Comparison of ENCODE assay signal across 1 cellular context in the genomic region with DNA sequence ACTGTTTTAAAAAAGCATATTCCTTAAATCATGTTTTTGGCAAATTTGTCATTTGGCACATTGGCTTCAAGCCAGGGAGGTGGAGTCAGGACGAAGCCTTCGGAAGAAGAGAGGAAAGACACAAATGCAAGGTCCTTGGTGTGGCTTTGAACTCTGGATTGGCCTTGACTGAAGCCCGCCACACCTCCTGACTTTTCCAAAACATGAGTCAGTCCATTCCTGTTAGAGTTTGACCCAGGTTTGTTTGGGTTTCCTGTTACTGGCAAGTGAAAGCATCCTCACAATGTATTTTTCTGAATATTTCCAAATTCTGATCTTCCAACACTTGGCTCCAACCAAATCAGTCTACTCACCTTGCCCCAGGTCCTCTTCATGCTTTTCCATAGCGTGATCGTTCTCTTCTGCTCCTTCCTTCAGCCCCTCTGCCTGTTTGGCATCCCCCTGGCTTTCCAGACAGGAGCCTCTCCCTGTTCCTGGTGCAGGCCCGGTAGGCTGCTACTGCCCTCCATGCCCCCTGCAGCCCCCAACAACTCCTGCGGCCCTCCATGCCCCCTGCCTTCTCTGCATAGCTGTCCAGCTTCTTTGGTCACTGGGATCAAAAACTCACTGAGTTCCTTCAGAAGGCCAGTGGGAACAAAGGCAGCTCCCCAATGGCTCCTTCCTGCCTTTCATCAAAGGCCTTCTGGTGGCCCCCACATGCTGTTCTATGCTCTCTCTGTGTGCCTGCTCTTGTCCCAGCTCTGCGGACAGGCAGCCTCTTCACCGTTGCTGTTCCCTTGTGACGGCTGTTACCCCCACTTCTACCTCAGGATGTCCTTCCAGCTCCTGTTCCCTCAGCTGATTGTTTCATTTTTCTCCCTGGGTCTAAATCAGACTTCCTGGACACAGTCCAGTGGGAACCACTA.
TF ChIP-seq lines count a peak whose summit lies in the region.

No MANE protein-coding gene starts in this region.

TF ChIP-seq in HepG2, 621 proteins besides CTCF, POLR2A, EP300 and RAD21 (continued from another document and continues in another):
- TF ChIP-seq, protein P1, sequence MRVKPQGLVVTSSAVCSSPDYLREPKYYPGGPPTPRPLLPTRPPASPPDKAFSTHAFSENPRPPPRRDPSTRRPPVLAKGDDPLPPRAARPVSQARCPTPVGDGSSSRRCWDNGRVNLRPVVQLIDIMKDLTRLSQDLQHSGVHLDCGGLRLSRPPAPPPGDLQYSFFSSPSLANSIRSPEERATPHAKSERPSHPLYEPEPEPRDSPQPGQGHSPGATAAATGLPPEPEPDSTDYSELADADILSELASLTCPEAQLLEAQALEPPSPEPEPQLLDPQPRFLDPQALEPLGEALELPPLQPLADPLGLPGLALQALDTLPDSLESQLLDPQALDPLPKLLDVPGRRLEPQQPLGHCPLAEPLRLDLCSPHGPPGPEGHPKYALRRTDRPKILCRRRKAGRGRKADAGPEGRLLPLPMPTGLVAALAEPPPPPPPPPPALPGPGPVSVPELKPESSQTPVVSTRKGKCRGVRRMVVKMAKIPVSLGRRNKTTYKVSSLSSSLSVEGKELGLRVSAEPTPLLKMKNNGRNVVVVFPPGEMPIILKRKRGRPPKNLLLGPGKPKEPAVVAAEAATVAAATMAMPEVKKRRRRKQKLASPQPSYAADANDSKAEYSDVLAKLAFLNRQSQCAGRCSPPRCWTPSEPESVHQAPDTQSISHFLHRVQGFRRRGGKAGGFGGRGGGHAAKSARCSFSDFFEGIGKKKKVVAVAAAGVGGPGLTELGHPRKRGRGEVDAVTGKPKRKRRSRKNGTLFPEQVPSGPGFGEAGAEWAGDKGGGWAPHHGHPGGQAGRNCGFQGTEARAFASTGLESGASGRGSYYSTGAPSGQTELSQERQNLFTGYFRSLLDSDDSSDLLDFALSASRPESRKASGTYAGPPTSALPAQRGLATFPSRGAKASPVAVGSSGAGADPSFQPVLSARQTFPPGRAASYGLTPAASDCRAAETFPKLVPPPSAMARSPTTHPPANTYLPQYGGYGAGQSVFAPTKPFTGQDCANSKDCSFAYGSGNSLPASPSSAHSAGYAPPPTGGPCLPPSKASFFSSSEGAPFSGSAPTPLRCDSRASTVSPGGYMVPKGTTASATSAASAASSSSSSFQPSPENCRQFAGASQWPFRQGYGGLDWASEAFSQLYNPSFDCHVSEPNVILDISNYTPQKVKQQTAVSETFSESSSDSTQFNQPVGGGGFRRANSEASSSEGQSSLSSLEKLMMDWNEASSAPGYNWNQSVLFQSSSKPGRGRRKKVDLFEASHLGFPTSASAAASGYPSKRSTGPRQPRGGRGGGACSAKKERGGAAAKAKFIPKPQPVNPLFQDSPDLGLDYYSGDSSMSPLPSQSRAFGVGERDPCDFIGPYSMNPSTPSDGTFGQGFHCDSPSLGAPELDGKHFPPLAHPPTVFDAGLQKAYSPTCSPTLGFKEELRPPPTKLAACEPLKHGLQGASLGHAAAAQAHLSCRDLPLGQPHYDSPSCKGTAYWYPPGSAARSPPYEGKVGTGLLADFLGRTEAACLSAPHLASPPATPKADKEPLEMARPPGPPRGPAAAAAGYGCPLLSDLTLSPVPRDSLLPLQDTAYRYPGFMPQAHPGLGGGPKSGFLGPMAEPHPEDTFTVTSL (CRISPR knock-in tag; IDR thresholded peaks at IDR 0.05; ENCODE audit: borderline replicate concordance) = peak; percentile 72; the same call in 1 of the 2 replicates
- TF ChIP-seq, protein P2, sequence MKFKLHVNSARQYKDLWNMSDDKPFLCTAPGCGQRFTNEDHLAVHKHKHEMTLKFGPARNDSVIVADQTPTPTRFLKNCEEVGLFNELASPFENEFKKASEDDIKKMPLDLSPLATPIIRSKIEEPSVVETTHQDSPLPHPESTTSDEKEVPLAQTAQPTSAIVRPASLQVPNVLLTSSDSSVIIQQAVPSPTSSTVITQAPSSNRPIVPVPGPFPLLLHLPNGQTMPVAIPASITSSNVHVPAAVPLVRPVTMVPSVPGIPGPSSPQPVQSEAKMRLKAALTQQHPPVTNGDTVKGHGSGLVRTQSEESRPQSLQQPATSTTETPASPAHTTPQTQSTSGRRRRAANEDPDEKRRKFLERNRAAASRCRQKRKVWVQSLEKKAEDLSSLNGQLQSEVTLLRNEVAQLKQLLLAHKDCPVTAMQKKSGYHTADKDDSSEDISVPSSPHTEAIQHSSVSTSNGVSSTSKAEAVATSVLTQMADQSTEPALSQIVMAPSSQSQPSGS (CRISPR knock-in tag; IDR thresholded peaks at IDR 0.05) = 0 out of 2 replicates have a peak, but pooled peaks have one; percentile 16
- TF ChIP-seq PAF1 (CRISPR knock-in tag; IDR thresholded peaks at IDR 0.05) (no peak), SIX1 (CRISPR knock-in tag; IDR thresholded peaks at IDR 0.05; ENCODE audit: borderline replicate concordance) (peak; percentile 67; the same call in 1 of the 2 replicates), ZFP82 (CRISPR knock-in tag; IDR thresholded peaks at IDR 0.05; ENCODE audit: borderline replicate concordance) (no peak), TARDBP (CRISPR knock-in tag; IDR thresholded peaks at IDR 0.05) (no peak), RCOR2 (CRISPR knock-in tag; IDR thresholded peaks at IDR 0.05) (peak; percentile 68; the same call in 1 of the 2 replicates), MXI1 (IDR thresholded peaks at IDR 0.05; ENCODE audit: borderline replicate concordance, low read depth, low read length) (no peak), ZFP36L2 (CRISPR knock-in tag; IDR thresholded peaks at IDR 0.05) (0 out of 2 replicates have a peak, but pooled peaks have one; percentile 45), TCF7L2 (IDR thresholded peaks at IDR 0.05; ENCODE audit: low read depth, low read length) (no peak), ZNF75D (CRISPR knock-in tag; IDR thresholded peaks at IDR 0.05; ENCODE audit: borderline replicate concordance) (no peak), SMC3 (IDR thresholded peaks at IDR 0.05; ENCODE audit: low read length) (no peak), RBM22 (optimal IDR thresholded peaks at IDR 0.05; ENCODE audit: low read length) (no peak), ZNF652 (CRISPR knock-in tag; IDR thresholded peaks at IDR 0.05; ENCODE audit: borderline replicate concordance, low read depth) (no peak), SP4 (CRISPR knock-in tag; IDR thresholded peaks at IDR 0.05) (peak; percentile 42; the same call in 1 of the 2 replicates), ELF3 (CRISPR knock-in tag; IDR thresholded peaks at IDR 0.05) (peak; percentile 82), ZEB1 (IDR thresholded peaks at IDR 0.05; ENCODE audit: insufficient replicate concordance, low read depth) (peak; percentile 55), ZBTB7A (CRISPR knock-in tag; IDR thresholded peaks at IDR 0.05) (no peak), ZNF12 (CRISPR knock-in tag; IDR thresholded peaks at IDR 0.05) (no peak), ZNF547 (CRISPR knock-in tag; IDR thresholded peaks at IDR 0.05) (peak; percentile 87), ZBTB1 (CRISPR knock-in tag; IDR thresholded peaks at IDR 0.05; ENCODE audit: borderline replicate concordance) (no peak), FOXO1 (CRISPR knock-in tag; IDR thresholded peaks at IDR 0.05) (peak; percentile 90)
- TF ChIP-seq, protein P3, sequence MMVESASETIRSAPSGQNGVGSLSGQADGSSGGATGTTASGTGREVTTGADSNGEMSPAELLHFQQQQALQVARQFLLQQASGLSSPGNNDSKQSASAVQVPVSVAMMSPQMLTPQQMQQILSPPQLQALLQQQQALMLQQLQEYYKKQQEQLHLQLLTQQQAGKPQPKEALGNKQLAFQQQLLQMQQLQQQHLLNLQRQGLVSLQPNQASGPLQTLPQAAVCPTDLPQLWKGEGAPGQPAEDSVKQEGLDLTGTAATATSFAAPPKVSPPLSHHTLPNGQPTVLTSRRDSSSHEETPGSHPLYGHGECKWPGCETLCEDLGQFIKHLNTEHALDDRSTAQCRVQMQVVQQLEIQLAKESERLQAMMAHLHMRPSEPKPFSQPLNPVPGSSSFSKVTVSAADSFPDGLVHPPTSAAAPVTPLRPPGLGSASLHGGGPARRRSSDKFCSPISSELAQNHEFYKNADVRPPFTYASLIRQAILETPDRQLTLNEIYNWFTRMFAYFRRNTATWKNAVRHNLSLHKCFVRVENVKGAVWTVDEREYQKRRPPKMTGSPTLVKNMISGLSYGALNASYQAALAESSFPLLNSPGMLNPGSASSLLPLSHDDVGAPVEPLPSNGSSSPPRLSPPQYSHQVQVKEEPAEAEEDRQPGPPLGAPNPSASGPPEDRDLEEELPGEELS (CRISPR knock-in tag; IDR thresholded peaks at IDR 0.05) = peak; percentile 82
- TF ChIP-seq, protein P4, sequence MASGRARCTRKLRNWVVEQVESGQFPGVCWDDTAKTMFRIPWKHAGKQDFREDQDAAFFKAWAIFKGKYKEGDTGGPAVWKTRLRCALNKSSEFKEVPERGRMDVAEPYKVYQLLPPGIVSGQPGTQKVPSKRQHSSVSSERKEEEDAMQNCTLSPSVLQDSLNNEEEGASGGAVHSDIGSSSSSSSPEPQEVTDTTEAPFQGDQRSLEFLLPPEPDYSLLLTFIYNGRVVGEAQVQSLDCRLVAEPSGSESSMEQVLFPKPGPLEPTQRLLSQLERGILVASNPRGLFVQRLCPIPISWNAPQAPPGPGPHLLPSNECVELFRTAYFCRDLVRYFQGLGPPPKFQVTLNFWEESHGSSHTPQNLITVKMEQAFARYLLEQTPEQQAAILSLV (CRISPR knock-in tag; IDR thresholded peaks at IDR 0.05; ENCODE audit: borderline replicate concordance) = 0 out of 2 replicates have a peak, but pooled peaks have one; percentile 12
- TF ChIP-seq, protein P5, sequence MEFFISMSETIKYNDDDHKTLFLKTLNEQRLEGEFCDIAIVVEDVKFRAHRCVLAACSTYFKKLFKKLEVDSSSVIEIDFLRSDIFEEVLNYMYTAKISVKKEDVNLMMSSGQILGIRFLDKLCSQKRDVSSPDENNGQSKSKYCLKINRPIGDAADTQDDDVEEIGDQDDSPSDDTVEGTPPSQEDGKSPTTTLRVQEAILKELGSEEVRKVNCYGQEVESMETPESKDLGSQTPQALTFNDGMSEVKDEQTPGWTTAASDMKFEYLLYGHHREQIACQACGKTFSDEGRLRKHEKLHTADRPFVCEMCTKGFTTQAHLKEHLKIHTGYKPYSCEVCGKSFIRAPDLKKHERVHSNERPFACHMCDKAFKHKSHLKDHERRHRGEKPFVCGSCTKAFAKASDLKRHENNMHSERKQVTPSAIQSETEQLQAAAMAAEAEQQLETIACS (CRISPR knock-in tag; IDR thresholded peaks at IDR 0.05) = no peak
- TF ChIP-seq, protein P6, sequence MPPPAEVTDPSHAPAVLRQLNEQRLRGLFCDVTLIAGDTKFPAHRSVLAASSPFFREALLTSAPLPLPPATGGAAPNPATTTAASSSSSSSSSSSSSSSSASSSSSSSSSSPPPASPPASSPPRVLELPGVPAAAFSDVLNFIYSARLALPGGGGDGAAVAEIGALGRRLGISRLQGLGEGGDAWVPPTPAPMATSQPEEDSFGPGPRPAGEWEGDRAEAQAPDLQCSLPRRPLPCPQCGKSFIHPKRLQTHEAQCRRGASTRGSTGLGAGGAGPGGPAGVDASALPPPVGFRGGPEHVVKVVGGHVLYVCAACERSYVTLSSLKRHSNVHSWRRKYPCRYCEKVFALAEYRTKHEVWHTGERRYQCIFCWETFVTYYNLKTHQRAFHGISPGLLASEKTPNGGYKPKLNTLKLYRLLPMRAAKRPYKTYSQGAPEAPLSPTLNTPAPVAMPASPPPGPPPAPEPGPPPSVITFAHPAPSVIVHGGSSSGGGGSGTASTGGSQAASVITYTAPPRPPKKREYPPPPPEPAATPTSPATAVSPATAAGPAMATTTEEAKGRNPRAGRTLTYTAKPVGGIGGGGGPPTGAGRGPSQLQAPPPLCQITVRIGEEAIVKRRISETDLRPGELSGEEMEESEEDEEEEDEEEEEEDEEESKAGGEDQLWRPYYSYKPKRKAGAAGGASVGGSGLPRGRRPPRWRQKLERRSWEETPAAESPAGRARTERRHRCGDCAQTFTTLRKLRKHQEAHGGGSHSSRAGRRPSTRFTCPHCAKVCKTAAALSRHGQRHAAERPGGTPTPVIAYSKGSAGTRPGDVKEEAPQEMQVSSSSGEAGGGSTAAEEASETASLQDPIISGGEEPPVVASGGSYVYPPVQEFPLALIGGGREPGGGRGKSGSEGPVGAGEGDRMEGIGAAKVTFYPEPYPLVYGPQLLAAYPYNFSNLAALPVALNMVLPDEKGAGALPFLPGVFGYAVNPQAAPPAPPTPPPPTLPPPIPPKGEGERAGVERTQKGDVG (CRISPR knock-in tag; IDR thresholded peaks at IDR 0.05; ENCODE audit: borderline replicate concordance) = no peak
- TF ChIP-seq, protein P7, sequence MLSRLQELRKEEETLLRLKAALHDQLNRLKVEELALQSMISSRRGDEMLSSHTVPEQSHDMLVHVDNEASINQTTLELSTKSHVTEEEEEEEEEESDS (CRISPR knock-in tag; IDR thresholded peaks at IDR 0.05; ENCODE audit: borderline replicate concordance) = no peak
- TF ChIP-seq, protein P8, sequence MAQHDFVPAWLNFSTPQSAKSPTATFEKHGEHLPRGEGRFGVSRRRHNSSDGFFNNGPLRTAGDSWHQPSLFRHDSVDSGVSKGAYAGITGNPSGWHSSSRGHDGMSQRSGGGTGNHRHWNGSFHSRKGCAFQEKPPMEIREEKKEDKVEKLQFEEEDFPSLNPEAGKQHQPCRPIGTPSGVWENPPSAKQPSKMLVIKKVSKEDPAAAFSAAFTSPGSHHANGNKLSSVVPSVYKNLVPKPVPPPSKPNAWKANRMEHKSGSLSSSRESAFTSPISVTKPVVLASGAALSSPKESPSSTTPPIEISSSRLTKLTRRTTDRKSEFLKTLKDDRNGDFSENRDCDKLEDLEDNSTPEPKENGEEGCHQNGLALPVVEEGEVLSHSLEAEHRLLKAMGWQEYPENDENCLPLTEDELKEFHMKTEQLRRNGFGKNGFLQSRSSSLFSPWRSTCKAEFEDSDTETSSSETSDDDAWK (CRISPR knock-in tag; IDR thresholded peaks at IDR 0.05) = no peak
- TF ChIP-seq, protein P9, sequence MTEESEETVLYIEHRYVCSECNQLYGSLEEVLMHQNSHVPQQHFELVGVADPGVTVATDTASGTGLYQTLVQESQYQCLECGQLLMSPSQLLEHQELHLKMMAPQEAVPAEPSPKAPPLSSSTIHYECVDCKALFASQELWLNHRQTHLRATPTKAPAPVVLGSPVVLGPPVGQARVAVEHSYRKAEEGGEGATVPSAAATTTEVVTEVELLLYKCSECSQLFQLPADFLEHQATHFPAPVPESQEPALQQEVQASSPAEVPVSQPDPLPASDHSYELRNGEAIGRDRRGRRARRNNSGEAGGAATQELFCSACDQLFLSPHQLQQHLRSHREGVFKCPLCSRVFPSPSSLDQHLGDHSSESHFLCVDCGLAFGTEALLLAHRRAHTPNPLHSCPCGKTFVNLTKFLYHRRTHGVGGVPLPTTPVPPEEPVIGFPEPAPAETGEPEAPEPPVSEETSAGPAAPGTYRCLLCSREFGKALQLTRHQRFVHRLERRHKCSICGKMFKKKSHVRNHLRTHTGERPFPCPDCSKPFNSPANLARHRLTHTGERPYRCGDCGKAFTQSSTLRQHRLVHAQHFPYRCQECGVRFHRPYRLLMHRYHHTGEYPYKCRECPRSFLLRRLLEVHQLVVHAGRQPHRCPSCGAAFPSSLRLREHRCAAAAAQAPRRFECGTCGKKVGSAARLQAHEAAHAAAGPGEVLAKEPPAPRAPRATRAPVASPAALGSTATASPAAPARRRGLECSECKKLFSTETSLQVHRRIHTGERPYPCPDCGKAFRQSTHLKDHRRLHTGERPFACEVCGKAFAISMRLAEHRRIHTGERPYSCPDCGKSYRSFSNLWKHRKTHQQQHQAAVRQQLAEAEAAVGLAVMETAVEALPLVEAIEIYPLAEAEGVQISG (CRISPR knock-in tag; IDR thresholded peaks at IDR 0.05) = peak; percentile 34; the same call in 1 of the 2 replicates
- TF ChIP-seq, protein P10, sequence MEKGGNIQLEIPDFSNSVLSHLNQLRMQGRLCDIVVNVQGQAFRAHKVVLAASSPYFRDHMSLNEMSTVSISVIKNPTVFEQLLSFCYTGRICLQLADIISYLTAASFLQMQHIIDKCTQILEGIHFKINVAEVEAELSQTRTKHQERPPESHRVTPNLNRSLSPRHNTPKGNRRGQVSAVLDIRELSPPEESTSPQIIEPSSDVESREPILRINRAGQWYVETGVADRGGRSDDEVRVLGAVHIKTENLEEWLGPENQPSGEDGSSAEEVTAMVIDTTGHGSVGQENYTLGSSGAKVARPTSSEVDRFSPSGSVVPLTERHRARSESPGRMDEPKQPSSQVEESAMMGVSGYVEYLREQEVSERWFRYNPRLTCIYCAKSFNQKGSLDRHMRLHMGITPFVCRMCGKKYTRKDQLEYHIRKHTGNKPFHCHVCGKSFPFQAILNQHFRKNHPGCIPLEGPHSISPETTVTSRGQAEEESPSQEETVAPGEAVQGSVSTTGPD (CRISPR knock-in tag; IDR thresholded peaks at IDR 0.05) = peak; percentile 62; the same call in 1 of the 2 replicates
